ENCODE assay signal across 9 cellular contexts in the genomic region with DNA sequence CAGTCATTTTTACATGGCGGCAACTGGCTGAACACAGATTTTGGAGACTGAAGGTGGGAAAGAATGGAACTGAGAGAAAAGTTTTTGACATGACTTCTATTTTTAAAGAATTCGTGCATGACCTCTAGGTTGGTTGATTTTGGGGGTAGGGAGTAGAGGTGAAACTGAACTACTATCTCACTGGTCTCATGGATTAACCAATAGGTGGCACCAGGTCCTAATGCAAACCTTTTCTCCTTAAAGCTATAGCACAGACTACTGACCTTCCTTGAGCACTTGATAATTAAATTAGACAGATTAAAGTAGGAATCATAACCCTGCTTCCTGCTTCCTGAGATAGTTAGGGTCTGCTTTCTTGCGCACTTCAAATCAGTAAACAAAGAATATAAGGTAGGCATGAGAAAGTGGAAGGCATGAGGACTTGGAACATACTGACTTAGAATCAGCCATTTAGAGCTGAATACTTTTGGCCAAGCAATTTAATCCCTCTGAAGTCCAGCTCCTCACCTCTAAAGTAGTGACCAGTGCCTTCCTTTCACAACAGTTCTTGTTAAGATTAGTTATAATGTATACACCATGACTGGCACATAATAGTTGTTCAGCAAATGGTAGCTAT.
DNase-seq lines count a peak whose midpoint lies in the region; ATAC-seq and TF ChIP-seq lines count a peak whose summit lies in the region.
"Had no signal": no experiment of that assay in that cellular context is flagged by ENCODE, and none has a peak within 500 bp of the region (broad histone marks: within the 10 kb centered on the region; RNA-seq: fewer than 3 reads in every experiment).

No MANE protein-coding gene starts in this region.

- H3K4me1 ChIP-seq in GM23248 (ENCODE audit: insufficient read depth): peaks cover 14% of the 10 kb centered on the region
- H3K4me1 ChIP-seq in OCI-LY1 (ENCODE audit: insufficient read depth, low read length, severe bottlenecking): no peaks in the 10 kb centered on the region
- H3K4me1 ChIP-seq in naive thymus-derived CD4-positive, alpha-beta T cell (ENCODE audit: control insufficient read depth in 2 of 2, insufficient read depth in 2 of 2, low read length in 2 of 2): no peaks in the 10 kb centered on the region

- H3K9me3 ChIP-seq in GM23248 (ENCODE audit: low read depth): no peaks in the 10 kb centered on the region
- no peaks in the 10 kb centered on the region for H3K9me3 ChIP-seq in OCI-LY1 (ENCODE audit: low read length)
- H3K9me3 ChIP-seq in naive thymus-derived CD4-positive, alpha-beta T cell (ENCODE audit: control insufficient read depth in 2 of 3, low read length in 3 of 3): no peaks in the 10 kb centered on the region

- H3F3A ChIP-seq in GM23248 (ENCODE audit: insufficient read depth): no peaks in the 10 kb centered on the region
- H3F3A ChIP-seq in OCI-LY1 (ENCODE audit: insufficient read depth, low read length): no peaks in the 10 kb centered on the region

- H3K4me3 Mint-ChIP-seq in immature natural killer cell: no peak overlapping the region
- no peak overlapping the region for H3K4me3 Mint-ChIP-seq in naive thymus-derived CD4-positive, alpha-beta T cell
- H3K4me3 Mint-ChIP-seq: memory B cell had no signal

- H3K36me3 Mint-ChIP-seq in immature natural killer cell: no peaks in the 10 kb centered on the region
- peaks cover 0 to 11% (median 0%) of the 10 kb centered on the region in 5 donors for H3K36me3 Mint-ChIP-seq in naive thymus-derived CD4-positive, alpha-beta T cell
- H3K36me3 Mint-ChIP-seq: memory B cell had no signal

- H3K27me3 ChIP-seq in GM23248 (replicated peaks; ENCODE audit: insufficient read depth) (no peaks in the 10 kb centered on the region), OCI-LY1 (ENCODE audit: insufficient read depth, low read length) (no peaks in the 10 kb centered on the region)
- no peaks in the 10 kb centered on the region for H3K27me3 ChIP-seq in naive thymus-derived CD4-positive, alpha-beta T cell (ENCODE audit: control insufficient read depth in 2 of 2, insufficient read depth in 2 of 2, low read length in 2 of 2)

- H3K4me1 Mint-ChIP-seq in immature natural killer cell: no peaks in the 10 kb centered on the region
- no peaks in the 10 kb centered on the region for H3K4me1 Mint-ChIP-seq in naive thymus-derived CD4-positive, alpha-beta T cell
- H3K4me1 Mint-ChIP-seq: memory B cell had no signal

- H3K4me2 ChIP-seq in GM23248 (ENCODE audit: unreplicated experiment) (no peak overlapping the region), OCI-LY1 (ENCODE audit: low read length) (no peak overlapping the region)

- TF ChIP-seq CTCF in AG04449 (IDR thresholded peaks at IDR 0.05; ENCODE audit: insufficient read depth, low read length, missing control alignments) (peak; percentile 19), OCI-LY1 (IDR thresholded peaks at IDR 0.05; ENCODE audit: low read length) (peak; percentile 35; the same call in 1 of the 2 replicates), fibroblast of mammary gland (conservative IDR thresholded peaks at IDR 0.05; ENCODE audit: control insufficient read depth, insufficient read depth, low read depth, low read length) (peak; percentile 62)

- H3K9me2 ChIP-seq in GM23248 (ENCODE audit: insufficient read depth) (no peaks in the 10 kb centered on the region), OCI-LY1 (ENCODE audit: low read depth, low read length) (no peaks in the 10 kb centered on the region)

- no peaks in the 10 kb centered on the region for H4K20me1 ChIP-seq in GM23248 (ENCODE audit: insufficient read depth)
- no peaks in the 10 kb centered on the region for H4K20me1 ChIP-seq in OCI-LY1 (ENCODE audit: insufficient read depth, low read length)

- no peak for ATAC-seq in naive thymus-derived CD4-positive, alpha-beta T cell
- no peak for ATAC-seq in Right ventricle myocardium superior (ENCODE audit: poor library complexity)

- H3K9me3 Mint-ChIP-seq in immature natural killer cell: peaks cover 3 to 30% (median 11%) of the 10 kb centered on the region in 6 donors
- peaks cover 0 to 24% (median 8%) of the 10 kb centered on the region in 11 donors for H3K9me3 Mint-ChIP-seq in naive thymus-derived CD4-positive, alpha-beta T cell

- no peaks in the 10 kb centered on the region for H3K36me3 ChIP-seq in GM23248 (ENCODE audit: low read depth)
- no peaks in the 10 kb centered on the region for H3K36me3 ChIP-seq in OCI-LY1 (ENCODE audit: insufficient read depth, low read length)
- no peaks in the 10 kb centered on the region for H3K36me3 ChIP-seq in naive thymus-derived CD4-positive, alpha-beta T cell (ENCODE audit: control insufficient read depth in 2 of 3, insufficient read depth in 3 of 3, low read length in 3 of 3)

- H3K9ac ChIP-seq in GM23248: no peak overlapping the region
- no peak overlapping the region for H3K9ac ChIP-seq in OCI-LY1 (ENCODE audit: low read length)

- H3K27ac Mint-ChIP-seq in immature natural killer cell: no peak overlapping the region
- no peak overlapping the region for H3K27ac Mint-ChIP-seq in naive thymus-derived CD4-positive, alpha-beta T cell
- H3K27ac Mint-ChIP-seq: memory B cell had no signal

- H3K27ac ChIP-seq in GM23248 (no peak overlapping the region), OCI-LY1 (ENCODE audit: low read depth, low read length, poor library complexity, severe bottlenecking) (no peak overlapping the region)
- no peak overlapping the region for H3K27ac ChIP-seq in naive thymus-derived CD4-positive, alpha-beta T cell (ENCODE audit: low read depth, low read length)

- H2AFZ ChIP-seq in GM23248 (peak overlapping the region; percentile 47), OCI-LY1 (ENCODE audit: low read length) (no peak overlapping the region)

- 68% methylated on average over 3 of the region's 3 CpGs for WGBS in GM23248 (ENCODE audit: low coverage in 1 of 2, low lambda C conversion rate in 2 of 2, missing lambda C conversion rate in 2 of 2), 2 experiments

- POLR2A ChIA-PET in AG04449 (lab: Yijun Ruan, JAX): interaction anchor here (1.0 kb wide), 1 partner anchor 274 kb away, joined by 4 read pairs; no protein-coding TSS in a partner anchor
- POLR2A ChIA-PET in naive thymus-derived CD4-positive, alpha-beta T cell (lab: Charles Lee): no interaction called here

- DNase-seq in AG04449 (ENCODE audit: low read depth, low spot score) (no peak), GM23248 (peak; percentile 64), fibroblast of mammary gland (ENCODE audit: low read depth) (peak; percentile 78), immature natural killer cell (no peak), epidermal melanocyte (ENCODE audit: insufficient read length, low spot score) (no peak), Right ventricle myocardium superior (no peak)
- no peak for DNase-seq in naive thymus-derived CD4-positive, alpha-beta T cell

- in situ Hi-C loops in GM23248 (cut with MboI): no loop called here

- CTCF ChIA-PET in AG04449 (lab: Yijun Ruan, JAX): interaction anchor here (0.8 to 2.2 kb wide), 10 partner anchors 16 to 337 kb away, joined by 3 to 23 read pairs (median 4); partner anchors contain the start of gene KCNK2
- CTCF ChIA-PET in naive thymus-derived CD4-positive, alpha-beta T cell (lab: Charles Lee): no interaction called here

- H3K4me3 ChIP-seq in AG04449 (ENCODE audit: low read depth, low read length) (no peak overlapping the region), GM23248 (no peak overlapping the region), OCI-LY1 (ENCODE audit: low read depth, low read length, poor library complexity, severe bottlenecking) (no peak overlapping the region), fibroblast of mammary gland (ENCODE audit: control insufficient read depth, low read depth, low read length) (no peak overlapping the region)
- H3K4me3 ChIP-seq in naive thymus-derived CD4-positive, alpha-beta T cell (ENCODE audit: low read length): no peak overlapping the region

- intact Hi-C loops in naive thymus-derived CD4-positive, alpha-beta T cell (cut with micrococcal nuclease): no loop called here
- intact Hi-C loops in Right ventricle myocardium superior (cut with DNase I): no loop called here

- H3K79me2 ChIP-seq in GM23248 (ENCODE audit: insufficient read depth) (no peaks in the 10 kb centered on the region), OCI-LY1 (ENCODE audit: insufficient read depth, low read length) (no peaks in the 10 kb centered on the region)

- peaks cover 2% of the 10 kb centered on the region in 3 donors for H3K27me3 Mint-ChIP-seq in immature natural killer cell (ENCODE audit: low read depth in 3 of 3)
- no peaks in the 10 kb centered on the region for H3K27me3 Mint-ChIP-seq in naive thymus-derived CD4-positive, alpha-beta T cell
- H3K27me3 Mint-ChIP-seq: memory B cell had no signal

Comparison
In these comparisons a context has a peak if more than half of its experiments do, and no peak if none do; other contexts are left out.
1. DNase-seq: peak in GM23248 (single experiment) and fibroblast of mammary gland (single experiment); none in AG04449 (single experiment), immature natural killer cell (0 of 3), naive thymus-derived CD4-positive, alpha-beta T cell (0 of 9), epidermal melanocyte (single experiment) and Right ventricle myocardium superior (single experiment).
2. Peak in every context shown above with its lines, with median percentiles within 50 percentile points of each other: CTCF ChIP-seq.